17 cellular contexts compared by ENCODE assay signal in the genomic region with DNA sequence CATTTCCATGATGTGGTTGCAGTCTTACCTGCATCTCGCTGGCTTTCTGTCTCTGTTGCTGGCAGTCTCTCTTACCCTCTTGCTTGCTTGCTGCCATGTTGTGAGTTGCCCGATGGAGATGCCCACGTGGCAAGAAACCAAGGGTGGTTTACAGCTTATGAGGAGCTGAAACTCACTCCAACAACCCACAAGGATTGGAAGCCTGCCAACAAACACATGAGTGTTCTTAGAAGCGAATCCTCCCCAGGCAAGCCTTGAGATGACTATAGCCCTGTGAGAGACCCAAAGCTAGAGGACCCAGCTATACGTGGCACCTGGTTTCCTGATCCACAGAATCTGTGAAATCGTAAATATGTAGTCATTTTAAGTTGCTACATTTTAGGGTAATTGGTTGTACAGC.
DNase-seq lines count a peak whose midpoint lies in the region; ATAC-seq, FAIRE-seq and TF ChIP-seq lines count a peak whose summit lies in the region.
"Had no signal": no experiment of that assay in that cellular context is flagged by ENCODE, and none has a peak within 500 bp of the region (broad histone marks: within the 10 kb centered on the region; RNA-seq: fewer than 3 reads in every experiment).

No MANE protein-coding gene starts in this region.

- H3K27me3 ChIP-seq in MM.1S (replicated peaks; ENCODE audit: insufficient read depth, low read length) (no peaks in the 10 kb centered on the region), gastroesophageal sphincter (no peaks in the 10 kb centered on the region)
- H3K27me3 ChIP-seq: esophagus squamous epithelium, pancreas had no signal

- H3F3A ChIP-seq in MM.1S (ENCODE audit: insufficient read depth, low read length), result no peaks in the 10 kb centered on the region

- no peaks in the 10 kb centered on the region for H3K36me3 ChIP-seq in MM.1S (replicated peaks; ENCODE audit: insufficient read depth, low read length)
- H3K36me3 ChIP-seq in gastroesophageal sphincter, result no peaks in the 10 kb centered on the region
- H3K36me3 ChIP-seq: esophagus squamous epithelium, pancreas had no signal

- no peak overlapping the region for H3K4me2 ChIP-seq in MM.1S (ENCODE audit: low read depth, low read length)

- H3K4me3 ChIP-seq in MM.1S (ENCODE audit: low read length) (no peak overlapping the region), cardiac fibroblast (replicated peaks in 1 of 2; ENCODE audit: low read depth in 2 of 2, low read length in 2 of 2) (no peak overlapping the region), gastroesophageal sphincter (no peak overlapping the region)
- H3K4me3 ChIP-seq: esophagus squamous epithelium, pancreas had no signal

- TF ChIP-seq CTCF in MM.1S (IDR thresholded peaks at IDR 0.05; ENCODE audit: low read length) (no peak), cardiac fibroblast (IDR thresholded peaks at IDR 0.05; ENCODE audit: low read depth, low read length) (no peak), gastroesophageal sphincter (IDR thresholded peaks at IDR 0.05) (no peak)

- no peak for TF ChIP-seq EP300 in gastroesophageal sphincter (IDR thresholded peaks at IDR 0.05)

- no peaks in the 10 kb centered on the region for H3K9me2 ChIP-seq in MM.1S (replicated peaks; ENCODE audit: insufficient read depth, low read length)

- WGBS in gastroesophageal sphincter (ENCODE audit: low coverage in 1 of 2), 2 donors, result 84 to 93% methylated on average over 2 to 4 of the region's 6 CpGs

- DNase-seq in Daoy (ENCODE audit: low read depth) (peak; percentile 49), MM.1S (peak; percentile 50), cardiac fibroblast (ENCODE audit: low read depth in 2 of 2) (peak; percentile 19 to 64), kidney tubule cell (ENCODE audit: low spot score) (peak; percentile 85), NCI-H1694 treated with DMSO at 0.1 percent for 48 hours (lab: John Stamatoyannopoulos, UW) (no peak), urothelium cell line (ENCODE audit: low spot score) (no peak), UCSD-AML1 (lab: John Stamatoyannopoulos, UW; ENCODE audit: unreplicated experiment) (no peak)
- DNase-seq: activated CD4-positive, alpha-beta T cell treated with anti-CD3 and anti-CD28 coated beads, Interleukin-2, amount 50 U/mL, for 1 hour; Caco-2; esophagus squamous epithelium; left ventricle myocardium superior; NCI-H2029 treated with DMSO at 0.1 percent for 48 hours; NCI-H526; pancreas; stimulated activated CD4-positive, alpha-beta T cell treated with anti-CD3 and anti-CD28 coated beads, Interleukin-4, amount 100 ng/mL, for 1 hour had no signal

- H3K4me1 ChIP-seq in MM.1S (ENCODE audit: low read length) (no peaks in the 10 kb centered on the region), gastroesophageal sphincter (no peaks in the 10 kb centered on the region)
- H3K4me1 ChIP-seq: Caco-2, esophagus squamous epithelium, pancreas had no signal

- no peak overlapping the region for H2AFZ ChIP-seq in MM.1S (ENCODE audit: low read length)

- no peaks in the 10 kb centered on the region for H4K20me1 ChIP-seq in MM.1S (ENCODE audit: insufficient read depth, low read length)

- no peak overlapping the region for H3K9ac ChIP-seq in MM.1S (ENCODE audit: low read length)

- FAIRE-seq in urothelium cell line (lab: Jason Lieb, UNC), result no peak
- FAIRE-seq: G401.6, pancreas had no signal

- no peak for TF ChIP-seq POLR2A in gastroesophageal sphincter (IDR thresholded peaks at IDR 0.05)

- no peak for ATAC-seq in gastroesophageal sphincter
- ATAC-seq: left ventricle myocardium superior, pancreas had no signal

- H3K27ac ChIP-seq in MM.1S (ENCODE audit: low read length) (no peak overlapping the region), gastroesophageal sphincter (peak overlapping the region in 1 of 4 donors; percentile 51)
- H3K27ac ChIP-seq: esophagus squamous epithelium, pancreas had no signal

- H3K79me2 ChIP-seq in MM.1S (ENCODE audit: low read length), result no peaks in the 10 kb centered on the region

- H3K9me3 ChIP-seq in MM.1S (replicated peaks; ENCODE audit: insufficient read depth, low read length) (no peaks in the 10 kb centered on the region), gastroesophageal sphincter (no peaks in the 10 kb centered on the region)
- H3K9me3 ChIP-seq: Caco-2, esophagus squamous epithelium, pancreas had no signal

Comparison
In these comparisons a context has a peak if more than half of its experiments do, and no peak if none do; other contexts are left out.
1. DNase-seq: peak in Daoy (single experiment), MM.1S (single experiment), cardiac fibroblast (2 of 2) and kidney tubule cell (single experiment); none in NCI-H1694 treated with DMSO at 0.1 percent for 48 hours (single experiment), urothelium cell line (single experiment) and UCSD-AML1 (single experiment).